9 cellular contexts compared by ENCODE assay signal in the genomic region with DNA sequence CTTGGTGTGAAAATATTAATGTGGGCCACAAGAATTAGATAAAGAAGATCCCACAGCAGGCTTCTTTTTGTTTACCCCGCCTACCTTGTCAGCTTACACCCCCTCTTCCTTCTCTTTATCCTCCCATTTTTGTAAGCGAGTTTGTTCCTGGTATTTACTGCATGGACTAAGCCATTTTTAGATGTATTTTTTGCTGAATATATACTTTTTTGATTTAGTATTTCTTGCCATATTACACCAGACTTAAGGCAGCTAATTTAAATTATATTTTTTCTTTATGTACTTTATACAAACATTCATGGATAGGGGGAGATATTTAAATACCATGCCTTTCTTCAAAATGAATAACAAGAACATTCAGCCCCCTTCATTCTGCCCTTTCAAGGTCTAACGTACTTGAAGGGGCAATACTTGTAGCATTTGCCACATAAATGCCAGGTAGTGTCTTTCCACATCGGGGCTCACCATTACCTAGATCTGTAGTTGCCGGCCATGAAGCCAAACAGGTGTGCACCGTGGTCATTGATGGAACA.
DNase-seq lines count a peak whose midpoint lies in the region; ATAC-seq, FAIRE-seq and TF ChIP-seq lines count a peak whose summit lies in the region.
"Had no signal": no experiment of that assay in that cellular context is flagged by ENCODE, and none has a peak within 500 bp of the region (broad histone marks: within the 10 kb centered on the region; RNA-seq: fewer than 3 reads in every experiment).

No MANE protein-coding gene starts in this region.

- DNase-seq in PC-3 (no peak), epithelial cell of esophagus (ENCODE audit: low read depth) (no peak), pancreas (no peak), kidney tubule cell (ENCODE audit: low spot score) (no peak), anterior cingulate cortex (lab: John Stamatoyannopoulos, UW) (no peak), NCI-H2171 (lab: John Stamatoyannopoulos, UW) (no peak)
- DNase-seq: amniotic stem cell had no signal

- FAIRE-seq in pancreas (lab: Jason Lieb, UNC): no peak

- ATAC-seq in PC-3 (no peak), pancreas (no peak), HG03442 (IDR thresholded peaks at IDR 0.05; ENCODE audit: unreplicated experiment) (no peak)

- H3F3A ChIP-seq in DOHH2 (ENCODE audit: control insufficient read depth, insufficient read depth) (peaks cover 6% of the 10 kb centered on the region), PC-3 (ENCODE audit: low read length, unreplicated experiment) (no peaks in the 10 kb centered on the region)

- H3K9me2 ChIP-seq in DOHH2 (replicated peaks; ENCODE audit: control insufficient read depth, low read length): no peaks in the 10 kb centered on the region
- H3K9me2 ChIP-seq in PC-3 (replicated peaks; ENCODE audit: low read length): no peaks in the 10 kb centered on the region

- H3K4me3 ChIP-seq in DOHH2 (ENCODE audit: low read length) (peak overlapping the region; percentile 78), PC-3 (ENCODE audit: low read length) (peak overlapping the region; percentile 91), epithelial cell of esophagus (ENCODE audit: low read length) (peak overlapping the region; percentile 87), pancreas (peak overlapping the region; percentile 31 to 61 (median 58))

- H3K9me3 ChIP-seq in DOHH2 (ENCODE audit: control insufficient read depth, insufficient read depth, low read length) (no peaks in the 10 kb centered on the region), PC-3 (ENCODE audit: low read length) (no peaks in the 10 kb centered on the region), pancreas (no peaks in the 10 kb centered on the region)

- intact Hi-C loops in PC-3 (cut with micrococcal nuclease) (loop anchor here (5.0 to 10.0 kb wide), 2 partner anchors 46 to 189 kb away; no protein-coding TSS in a partner anchor), pancreas (cut with DNase I) (no loop called here)

- no peak for TF ChIP-seq CTCF in DOHH2 (IDR thresholded peaks at IDR 0.05; ENCODE audit: low read depth, low read length, poor library complexity, severe bottlenecking)
- no peak for TF ChIP-seq CTCF in PC-3 (conservative IDR thresholded peaks at IDR 0.05; ENCODE audit: low read depth, low read length)
- TF ChIP-seq CTCF in epithelial cell of esophagus (IDR thresholded peaks at IDR 0.05; ENCODE audit: insufficient read depth, low read depth, low read length, missing control alignments): no peak
- no peak for TF ChIP-seq CTCF in pancreas (IDR thresholded peaks at IDR 0.05)

- peak overlapping the region; percentile 90 for H3K9ac ChIP-seq in PC-3 (ENCODE audit: low read length)

- POLR2A ChIA-PET in PC-3 (lab: Charles Lee; ENCODE audit: unreplicated experiment): no interaction called here

- H3K36me3 ChIP-seq in DOHH2 (ENCODE audit: control insufficient read depth, low read length) (no peaks in the 10 kb centered on the region), PC-3 (ENCODE audit: low read depth, low read length) (no peaks in the 10 kb centered on the region), pancreas (no peaks in the 10 kb centered on the region)

- H4K20me1 ChIP-seq in DOHH2 (ENCODE audit: control insufficient read depth, insufficient read depth, low read depth, low read length): no peaks in the 10 kb centered on the region
- no peaks in the 10 kb centered on the region for H4K20me1 ChIP-seq in PC-3 (ENCODE audit: low read length)

- no peak overlapping the region; the same call in 1 of the 2 replicates for H2AFZ ChIP-seq in PC-3 (ENCODE audit: low read length)

- TSS peak; percentile 89 for BruUV-seq in PC-3 (replicated peaks; lab: Mats Ljungman, UMichigan)

- H3K4me1 ChIP-seq in DOHH2 (ENCODE audit: control insufficient read depth, low read length) (peaks cover 30% of the 10 kb centered on the region), PC-3 (ENCODE audit: insufficient read depth, low read length) (peaks cover 55% of the 10 kb centered on the region), pancreas (peaks cover 0 to 24% (median 0%) of the 10 kb centered on the region in 3 donors)

- no peaks in the 10 kb centered on the region for H3K79me2 ChIP-seq in DOHH2 (ENCODE audit: control insufficient read depth, low read length)
- H3K79me2 ChIP-seq in PC-3 (ENCODE audit: low read length): peaks cover 39% of the 10 kb centered on the region

- CTCF ChIA-PET in PC-3 (lab: Charles Lee): no interaction called here

- WGBS in pancreas, 2 donors: 20 to 25% methylated on average over 6 of the region's 6 CpGs

- H3K27ac ChIP-seq in DOHH2 (ENCODE audit: low read depth, low read length) (no peak overlapping the region), PC-3 (ENCODE audit: low read length) (peak overlapping the region; percentile 90), pancreas (peak overlapping the region; percentile 78 to 85 (median 84))

- H3K4me2 ChIP-seq in DOHH2 (ENCODE audit: low read length) (peak overlapping the region; percentile 61), PC-3 (ENCODE audit: low read length) (peak overlapping the region; percentile 92)

- peaks cover 29% of the 10 kb centered on the region for H3K27me3 ChIP-seq in DOHH2 (ENCODE audit: control insufficient read depth, low read length)
- H3K27me3 ChIP-seq in PC-3 (ENCODE audit: low read length): no peaks in the 10 kb centered on the region
- no peaks in the 10 kb centered on the region for H3K27me3 ChIP-seq in pancreas
